ENCODE assay signal across 20 cellular contexts in genomic region chr1:21115098-21115760, GRCh38.
A peak's percentile ranks its signal among the peaks of the same experiment; 100 is the strongest.
DNase-seq lines count a peak whose midpoint lies in the region; ATAC-seq and TF ChIP-seq lines count a peak whose summit lies in the region.
"Had no signal": no experiment of that assay in that cellular context is flagged by ENCODE, and none has a peak within 500 bp of the region (broad histone marks: within the 10 kb centered on the region; RNA-seq: fewer than 3 reads in every experiment).

No MANE protein-coding gene starts in this region.

- H3K36me3 ChIP-seq in Caco-2 (ENCODE audit: control insufficient read depth, insufficient read depth, low read length) = no peaks in the 10 kb centered on the region
- H3K36me3 ChIP-seq: WERI-Rb-1 had no signal

- TF ChIP-seq CTCF in Caco-2 (IDR thresholded peaks at IDR 0.05; ENCODE audit: insufficient read depth in 1 of 2, low read depth in 1 of 2, low read length in 1 of 2, severe bottlenecking in 1 of 2, unreplicated experiment in 1 of 2) (no peak), neural crest cell (conservative IDR thresholded peaks at IDR 0.05) (no peak)

- H3K27me3 ChIP-seq in Caco-2 (replicated peaks; ENCODE audit: control insufficient read depth, insufficient read depth, low read length) (no peaks in the 10 kb centered on the region), layer of hippocampus (ENCODE audit: control insufficient read depth, insufficient read depth, low read length) (no peaks in the 10 kb centered on the region)
- H3K27me3 ChIP-seq: foreskin keratinocyte had no signal

- BruUV-seq in Caco-2 (replicated peaks; lab: Mats Ljungman, UMichigan) = no TSS peak

- H3K27ac ChIP-seq in caudate nucleus (ENCODE audit: low read depth, low read length) (peak overlapping the region; percentile 40), layer of hippocampus (ENCODE audit: low read depth, low read length) (peak overlapping the region; percentile 6)
- H3K27ac ChIP-seq: foreskin keratinocyte, WERI-Rb-1 had no signal

- no peaks in the 10 kb centered on the region; the same call in none of the 2 replicates for H3K4me1 ChIP-seq in Caco-2

- H3K27ac Mint-ChIP-seq in Caco-2 (ENCODE audit: unreplicated experiment) (no peak overlapping the region), neural crest cell (ENCODE audit: unreplicated experiment) (no peak overlapping the region)
- H3K27ac Mint-ChIP-seq: T-helper 2 cell treated with Interferon-gamma antibody and Interleukin-4, amounts not matched to agents 5 μg/mL and 100 μg/mL, for 36 hours had no signal

- H3K4me3 Mint-ChIP-seq in Caco-2 (ENCODE audit: unreplicated experiment) = no peak overlapping the region
- H3K4me3 Mint-ChIP-seq in neural crest cell = peak overlapping the region; percentile 64
- H3K4me3 Mint-ChIP-seq: T-helper 2 cell treated with Interferon-gamma antibody and Interleukin-4, amounts not matched to agents 5 μg/mL and 100 μg/mL, for 36 hours had no signal

- H3K27me3 Mint-ChIP-seq in Caco-2 (ENCODE audit: insufficient read depth, unreplicated experiment) (no peaks in the 10 kb centered on the region), neural crest cell (ENCODE audit: low read depth) (no peaks in the 10 kb centered on the region)

- H3K4me1 Mint-ChIP-seq in Caco-2 (ENCODE audit: low read depth, unreplicated experiment) (no peaks in the 10 kb centered on the region), neural crest cell (peaks cover 45% of the 10 kb centered on the region)

- H3K9me3 Mint-ChIP-seq in Caco-2 (ENCODE audit: unreplicated experiment) (no peaks in the 10 kb centered on the region), neural crest cell (no peaks in the 10 kb centered on the region)
- H3K9me3 Mint-ChIP-seq: T-helper 2 cell treated with Interferon-gamma antibody and Interleukin-4, amounts not matched to agents 5 μg/mL and 100 μg/mL, for 36 hours had no signal

- POLR2A ChIA-PET in Caco-2 (lab: Charles Lee) = no interaction called here

- H3K9me3 ChIP-seq in Caco-2 = no peaks in the 10 kb centered on the region
- H3K9me3 ChIP-seq: SK-N-SH had no signal

- H3K36me3 Mint-ChIP-seq in Caco-2 (ENCODE audit: insufficient read depth, unreplicated experiment) = peaks cover 8% of the 10 kb centered on the region
- H3K36me3 Mint-ChIP-seq in neural crest cell (ENCODE audit: low read depth) = peaks cover 2% of the 10 kb centered on the region

- intact Hi-C loops in Caco-2 (cut with micrococcal nuclease; ENCODE audit: unreplicated experiment) = no loop called here

- no peak overlapping the region for H3K4me3 ChIP-seq in Caco-2 (ENCODE audit: low read depth, low read length)

- ATAC-seq in GM21447 (IDR thresholded peaks at IDR 0.05; ENCODE audit: unreplicated experiment) = no peak
- ATAC-seq: foreskin keratinocyte had no signal

- CTCF ChIA-PET in Caco-2 (lab: Charles Lee) = no interaction called here

- peak; percentile 34 to 44 for DNase-seq in Caco-2
- no peak for DNase-seq in caudate nucleus (lab: John Stamatoyannopoulos, UW)
- no peak for DNase-seq in neural crest cell (ENCODE audit: low read depth, low spot score)
- DNase-seq in activated CD4-positive, alpha-beta T cell treated with anti-CD3 and anti-CD28 coated beads, Interleukin-2, amount 50 U/mL, for 1 hour = no peak
- no peak for DNase-seq in DMS53 treated with DMSO at 0.1 percent for 48 hours (lab: John Stamatoyannopoulos, UW; ENCODE audit: unreplicated experiment)
- DNase-seq in NCI-H2227 treated with DMSO at 0.1 percent for 48 hours (lab: John Stamatoyannopoulos, UW) = no peak
- DNase-seq: activated CD4-positive, alpha-beta T cell treated with anti-CD3 and anti-CD28 coated beads, Interleukin-2, amount 50 U/mL, for 48 hours; activated gamma-delta T cell; foreskin keratinocyte; hypothalamus; islet precursor cell; midbrain; NCI-H2107; NCI-H510A; SK-N-SH; stimulated activated CD8-positive, alpha-beta memory T cell treated with anti-CD3 and anti-CD28 coated beads, Interleukin-4, amount 100 ng/mL, for 48 hours; WERI-Rb-1 had no signal

Comparison
In these comparisons a context has a peak if more than half of its experiments do, and no peak if none do; other contexts are left out.
1. DNase-seq: peak in Caco-2 (2 of 2); none in caudate nucleus (0 of 61), neural crest cell (single experiment), activated CD4-positive, alpha-beta T cell treated with anti-CD3 and anti-CD28 coated beads, Interleukin-2, amount 50 U/mL, for 1 hour (single experiment), DMS53 treated with DMSO at 0.1 percent for 48 hours (single experiment) and NCI-H2227 treated with DMSO at 0.1 percent for 48 hours (single experiment).